Comparison of ENCODE assay signal across 9 cellular contexts in genomic region chr15:60720493-60721231, GRCh38.
A peak's percentile ranks its signal among the peaks of the same experiment; 100 is the strongest.
DNase-seq lines count a peak whose midpoint lies in the region; ATAC-seq lines count a peak whose summit lies in the region.
"Had no signal": no experiment of that assay in that cellular context is flagged by ENCODE, and none has a peak within 500 bp of the region (broad histone marks: within the 10 kb centered on the region; RNA-seq: fewer than 3 reads in every experiment).

No MANE protein-coding gene starts in this region.

- ATAC-seq in GM21381 (IDR thresholded peaks at IDR 0.05; ENCODE audit: unreplicated experiment) = peak; percentile 63

- intact Hi-C loops in posterior vena cava (cut with DNase I) = no loop called here

- peak overlapping the region; percentile 76 for H3K4me3 Mint-ChIP-seq in T-helper 2 cell treated with Interferon-gamma antibody and Interleukin-4, amounts not matched to agents 5 μg/mL and 100 μg/mL, for 36 hours
- peak overlapping the region; percentile 42 for H3K4me3 Mint-ChIP-seq in activated naive CD8-positive, alpha-beta T cell treated with anti-CD3 and anti-CD28 coated beads for 36 hours

- peaks cover 6% of the 10 kb centered on the region for H3K27me3 Mint-ChIP-seq in T-helper 2 cell treated with Interferon-gamma antibody and Interleukin-4, amounts not matched to agents 5 μg/mL and 100 μg/mL, for 36 hours (ENCODE audit: low read depth)
- no peaks in the 10 kb centered on the region for H3K27me3 Mint-ChIP-seq in activated naive CD8-positive, alpha-beta T cell treated with anti-CD3 and anti-CD28 coated beads for 36 hours

- peak; percentile 82 for DNase-seq in T-helper 2 cell treated with Interferon-gamma antibody and Interleukin-4, amounts not matched to agents 5 μg/mL and 100 μg/mL, for 36 hours (ENCODE audit: low spot score)
- DNase-seq in activated naive CD8-positive, alpha-beta T cell treated with anti-CD3 and anti-CD28 coated beads for 36 hours = peak; percentile 77
- DNase-seq in stimulated activated CD8-positive, alpha-beta memory T cell treated with anti-CD3 and anti-CD28 coated beads, Interleukin-7, amount 100 ng/mL, for 48 hours (ENCODE audit: extremely low read depth in 1 of 2, low read depth in 1 of 2) = peak; percentile 41 to 68
- DNase-seq in DMS53 treated with DMSO at 0.1 percent for 48 hours (lab: John Stamatoyannopoulos, UW; ENCODE audit: unreplicated experiment) (no peak), NCI-H187 treated with DMSO at 0.1 percent for 48 hours (lab: John Stamatoyannopoulos, UW) (no peak), NCI-H146 treated with DMSO at 0.1 percent for 48 hours (lab: John Stamatoyannopoulos, UW; ENCODE audit: unreplicated experiment) (no peak), posterior vena cava (ENCODE audit: low spot score) (no peak)
- DNase-seq: mesendoderm had no signal

- peak overlapping the region; percentile 84 for H3K27ac Mint-ChIP-seq in T-helper 2 cell treated with Interferon-gamma antibody and Interleukin-4, amounts not matched to agents 5 μg/mL and 100 μg/mL, for 36 hours
- peak overlapping the region; percentile 91 for H3K27ac Mint-ChIP-seq in activated naive CD8-positive, alpha-beta T cell treated with anti-CD3 and anti-CD28 coated beads for 36 hours

- peaks cover 31% of the 10 kb centered on the region for H3K4me1 Mint-ChIP-seq in T-helper 2 cell treated with Interferon-gamma antibody and Interleukin-4, amounts not matched to agents 5 μg/mL and 100 μg/mL, for 36 hours (ENCODE audit: low read depth)
- peaks cover 50% of the 10 kb centered on the region for H3K4me1 Mint-ChIP-seq in activated naive CD8-positive, alpha-beta T cell treated with anti-CD3 and anti-CD28 coated beads for 36 hours

- H3K36me3 Mint-ChIP-seq in T-helper 2 cell treated with Interferon-gamma antibody and Interleukin-4, amounts not matched to agents 5 μg/mL and 100 μg/mL, for 36 hours (ENCODE audit: low read depth) = no peaks in the 10 kb centered on the region
- H3K36me3 Mint-ChIP-seq in activated naive CD8-positive, alpha-beta T cell treated with anti-CD3 and anti-CD28 coated beads for 36 hours = peaks cover 3% of the 10 kb centered on the region

- H3K9me3 Mint-ChIP-seq in T-helper 2 cell treated with Interferon-gamma antibody and Interleukin-4, amounts not matched to agents 5 μg/mL and 100 μg/mL, for 36 hours = no peaks in the 10 kb centered on the region
- peaks cover 2% of the 10 kb centered on the region for H3K9me3 Mint-ChIP-seq in activated naive CD8-positive, alpha-beta T cell treated with anti-CD3 and anti-CD28 coated beads for 36 hours

Comparison
In these comparisons a context has a peak if more than half of its experiments do, and no peak if none do; other contexts are left out.
1. DNase-seq: peak in T-helper 2 cell treated with Interferon-gamma antibody and Interleukin-4, amounts not matched to agents 5 μg/mL and 100 μg/mL, for 36 hours (single experiment), activated naive CD8-positive, alpha-beta T cell treated with anti-CD3 and anti-CD28 coated beads for 36 hours (single experiment) and stimulated activated CD8-positive, alpha-beta memory T cell treated with anti-CD3 and anti-CD28 coated beads, Interleukin-7, amount 100 ng/mL, for 48 hours (2 of 2); none in DMS53 treated with DMSO at 0.1 percent for 48 hours (single experiment), NCI-H187 treated with DMSO at 0.1 percent for 48 hours (single experiment), NCI-H146 treated with DMSO at 0.1 percent for 48 hours (single experiment) and posterior vena cava (single experiment).